19 cellular contexts compared by ENCODE assay signal in the genomic region with DNA sequence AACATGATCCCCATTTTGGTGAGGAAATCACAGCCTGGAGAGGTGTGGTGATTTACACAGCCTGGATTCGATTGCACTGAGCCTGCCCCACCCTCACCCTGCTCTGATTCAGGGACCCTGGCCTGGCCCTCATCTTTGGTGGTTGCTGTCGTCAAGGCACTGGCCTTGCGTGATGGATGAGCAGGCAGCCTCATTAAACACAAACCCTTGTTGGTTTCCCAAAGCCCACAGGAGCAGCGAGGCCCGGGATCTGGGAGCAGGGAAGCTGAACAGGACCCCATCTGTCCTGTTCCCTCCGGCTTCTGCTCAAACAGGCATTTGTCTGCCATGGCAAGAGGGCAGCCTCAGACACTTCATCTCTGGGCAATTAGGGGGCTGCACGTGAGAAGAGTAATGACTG.
A peak's percentile ranks its signal among the peaks of the same experiment; 100 is the strongest.
DNase-seq lines count a peak whose midpoint lies in the region; ATAC-seq, FAIRE-seq and TF ChIP-seq lines count a peak whose summit lies in the region.
"Had no signal": no experiment of that assay in that cellular context is flagged by ENCODE, and none has a peak within 500 bp of the region (broad histone marks: within the 10 kb centered on the region; RNA-seq: fewer than 3 reads in every experiment).

No MANE protein-coding gene starts in this region.

- H3K9me3 ChIP-seq in kidney (ENCODE audit: control insufficient read depth in 1 of 2, low read length in 2 of 2): peaks cover 0 to 3% of the 10 kb centered on the region in 2 donors
- H3K9me3 ChIP-seq in effector memory CD4-positive, alpha-beta T cell (ENCODE audit: control insufficient read depth, low read length): no peaks in the 10 kb centered on the region
- peaks cover 10% of the 10 kb centered on the region for H3K9me3 ChIP-seq in MG63

- peak overlapping the region; percentile 3 for H3K27ac Mint-ChIP-seq in stimulated activated naive B cell treated with anti-CD40 and anti-IgM and Interleukin-4, amounts not matched to agents 10 μg/mL and 1 μg/mL and 100 μg/mL, for 72 hours
- H3K27ac Mint-ChIP-seq: CD4-positive, alpha-beta T cell; H9 had no signal

- no peak for ATAC-seq in stimulated activated naive B cell treated with anti-CD40 and anti-IgM and Interleukin-4, amounts not matched to agents 10 μg/mL and 1 μg/mL and 100 μg/mL, for 72 hours (replicated peaks)

- H3K36me3 Mint-ChIP-seq in stimulated activated naive B cell treated with anti-CD40 and anti-IgM and Interleukin-4, amounts not matched to agents 10 μg/mL and 1 μg/mL and 100 μg/mL, for 72 hours: peaks cover 10 to 18% of the 10 kb centered on the region in 2 donors

- peaks cover 13% of the 10 kb centered on the region in 2 donors for H3K9me3 Mint-ChIP-seq in stimulated activated naive B cell treated with anti-CD40 and anti-IgM and Interleukin-4, amounts not matched to agents 10 μg/mL and 1 μg/mL and 100 μg/mL, for 72 hours

- FAIRE-seq in kidney (lab: Jason Lieb, UNC): no peak
- FAIRE-seq: A204.1 had no signal

- H3K4me3 ChIP-seq in kidney (ENCODE audit: low read length in 2 of 2) (no peak overlapping the region), MG63 (no peak overlapping the region)
- no peak overlapping the region for H3K4me3 ChIP-seq in effector memory CD4-positive, alpha-beta T cell (ENCODE audit: insufficient read depth, low read depth, low read length, poor library complexity, severe bottlenecking)
- H3K4me3 ChIP-seq: Peyer's patch, SK-N-MC had no signal

- no peaks in the 10 kb centered on the region for H3K4me1 ChIP-seq in kidney (ENCODE audit: control insufficient read depth in 1 of 2, insufficient read depth in 1 of 2, low read depth in 1 of 2, low read length in 2 of 2)
- H3K4me1 ChIP-seq in effector memory CD4-positive, alpha-beta T cell (ENCODE audit: control insufficient read depth, insufficient read depth, low read length, poor library complexity, severe bottlenecking): no peaks in the 10 kb centered on the region
- H3K4me1 ChIP-seq: Peyer's patch had no signal

- no peak overlapping the region for H3K27ac ChIP-seq in kidney (ENCODE audit: low read depth in 2 of 2, low read length in 2 of 2)
- H3K27ac ChIP-seq in effector memory CD4-positive, alpha-beta T cell (ENCODE audit: insufficient read depth, low read length, poor library complexity, severe bottlenecking): no peak overlapping the region
- H3K27ac ChIP-seq: Peyer's patch, SK-N-MC had no signal

- H3K27me3 ChIP-seq in effector memory CD4-positive, alpha-beta T cell (replicated peaks; ENCODE audit: control insufficient read depth, insufficient read depth, low read length, poor library complexity, severe bottlenecking): no peaks in the 10 kb centered on the region
- no peaks in the 10 kb centered on the region for H3K27me3 ChIP-seq in MG63
- H3K27me3 ChIP-seq: Peyer's patch had no signal

- peak; percentile 49 for DNase-seq in NCI-H2227 (lab: John Stamatoyannopoulos, UW; ENCODE audit: unreplicated experiment)
- no peak for DNase-seq in NCI-H2227 treated with DMSO at 0.1 percent for 48 hours (lab: John Stamatoyannopoulos, UW)
- peak; percentile 67 for DNase-seq in SK-N-DZ (ENCODE audit: low spot score)
- peak; percentile 31 for DNase-seq in kidney
- DNase-seq in stimulated activated naive B cell treated with anti-CD40 and anti-IgM and Interleukin-4, amounts not matched to agents 10 μg/mL and 1 μg/mL and 100 μg/mL, for 72 hours: no peak
- DNase-seq in effector memory CD4-positive, alpha-beta T cell: no peak
- DNase-seq in A172 (ENCODE audit: low spot score): no peak
- DNase-seq in MG63: no peak
- DNase-seq: CD4-positive, alpha-beta T cell; DMS153; H9; NCI-H1105; NCI-H1694; NCI-H345; NCI-H524 treated with DMSO at 0.1 percent for 48 hours; Peyer's patch; Right ventricle myocardium superior had no signal

- no peak overlapping the region for H3K4me3 Mint-ChIP-seq in stimulated activated naive B cell treated with anti-CD40 and anti-IgM and Interleukin-4, amounts not matched to agents 10 μg/mL and 1 μg/mL and 100 μg/mL, for 72 hours
- H3K4me3 Mint-ChIP-seq: CD4-positive, alpha-beta T cell; H9 had no signal

- H3K9ac ChIP-seq in kidney (ENCODE audit: low read length in 2 of 2): no peak overlapping the region

- intact Hi-C loops in kidney (cut with DNase I): no loop called here

- H3K36me3 ChIP-seq in kidney (ENCODE audit: control insufficient read depth in 1 of 2, insufficient read depth in 2 of 2, low read length in 2 of 2): no peaks in the 10 kb centered on the region
- H3K36me3 ChIP-seq in effector memory CD4-positive, alpha-beta T cell (ENCODE audit: control insufficient read depth, insufficient read depth, low read length): no peaks in the 10 kb centered on the region
- H3K36me3 ChIP-seq in MG63: no peaks in the 10 kb centered on the region
- H3K36me3 ChIP-seq: Peyer's patch had no signal

- TF ChIP-seq CTCF in kidney (IDR thresholded peaks at IDR 0.05; ENCODE audit: borderline replicate concordance, extremely low read depth, insufficient read depth): no peak

- peaks cover 26 to 28% of the 10 kb centered on the region in 2 donors for H3K4me1 Mint-ChIP-seq in stimulated activated naive B cell treated with anti-CD40 and anti-IgM and Interleukin-4, amounts not matched to agents 10 μg/mL and 1 μg/mL and 100 μg/mL, for 72 hours
- H3K4me1 Mint-ChIP-seq: H9 had no signal

- H3K27me3 Mint-ChIP-seq in stimulated activated naive B cell treated with anti-CD40 and anti-IgM and Interleukin-4, amounts not matched to agents 10 μg/mL and 1 μg/mL and 100 μg/mL, for 72 hours: peaks cover 0 to 5% of the 10 kb centered on the region in 2 donors
- H3K27me3 Mint-ChIP-seq: CD4-positive, alpha-beta T cell had no signal

Comparison
In these comparisons a context has a peak if more than half of its experiments do, and no peak if none do; other contexts are left out.
1. DNase-seq: peak in NCI-H2227 (single experiment), SK-N-DZ (single experiment) and kidney (single experiment); none in NCI-H2227 treated with DMSO at 0.1 percent for 48 hours (single experiment), stimulated activated naive B cell treated with anti-CD40 and anti-IgM and Interleukin-4, amounts not matched to agents 10 μg/mL and 1 μg/mL and 100 μg/mL, for 72 hours (single experiment), effector memory CD4-positive, alpha-beta T cell (0 of 3), A172 (single experiment) and MG63 (single experiment).